Comparison of ENCODE assay signal across 8 cellular contexts in the genomic region with DNA sequence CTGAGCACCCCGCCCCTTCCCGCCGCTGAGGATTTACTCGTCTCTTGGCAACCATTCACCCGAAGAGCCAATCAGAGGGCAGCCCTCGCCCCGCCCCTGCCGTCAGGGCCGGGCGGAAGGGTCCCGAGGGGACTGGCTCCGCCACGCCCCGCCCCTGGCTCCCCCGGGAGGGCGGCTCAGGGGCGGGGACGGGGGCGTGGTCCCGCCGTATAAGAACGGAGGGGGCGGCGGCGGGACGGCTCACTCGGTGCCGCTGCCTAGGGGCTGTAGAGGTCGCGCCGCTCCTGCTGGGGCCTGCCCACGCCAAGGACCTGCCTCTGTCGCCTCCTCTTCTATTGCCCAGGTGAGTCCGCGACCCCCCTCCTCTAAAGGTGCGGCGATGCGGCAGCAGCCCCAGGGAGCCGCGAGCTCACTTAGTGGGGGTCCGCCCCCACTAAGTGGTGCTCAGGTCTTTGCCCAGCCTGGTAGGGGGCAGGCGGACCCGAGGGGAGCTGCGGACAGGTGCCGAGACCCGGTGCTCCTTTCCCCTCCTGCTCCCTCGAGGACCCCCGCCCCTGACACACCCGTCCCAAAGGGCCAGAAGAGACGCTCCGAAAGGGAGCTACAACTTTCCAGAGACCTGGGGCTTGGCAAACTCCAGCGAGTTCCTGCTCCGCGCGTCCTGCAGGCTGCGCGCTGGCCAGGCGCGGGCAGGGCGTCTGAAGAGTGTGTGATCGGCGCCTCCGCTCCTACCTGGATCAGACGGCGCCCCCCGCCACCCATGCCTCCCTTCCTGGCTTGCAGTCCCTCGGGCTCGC. TPM values are rescaled to one million over a fixed set of nuclear protein-coding genes. Genes with fewer than 3 reads are reported as not detected.
A peak's percentile ranks its signal among the peaks of the same experiment; 100 is the strongest.
DNase-seq lines count a peak whose midpoint lies in the region; ATAC-seq and TF ChIP-seq lines count a peak whose summit lies in the region.

A gene (plus strand): TSS at position 238 of the 797 bp plus-strand sequence. CDS start 16,821 bp downstream, outside the sequence.

- H3K9ac ChIP-seq in BLaER1 (peak within 1 kb of the TSS; percentile 70), colonic mucosa (ENCODE audit: low read depth in 2 of 2, low read length in 2 of 2) (peak within 1 kb of the TSS; percentile 94)

- no peaks in the 10 kb centered on the region for H3K9me3 Mint-ChIP-seq in activated CD4-positive, alpha-beta T cell treated with anti-CD3 and anti-CD28 coated beads for 36 hours (ENCODE audit: low read depth)

- H4K20me1 ChIP-seq in BLaER1 = 0 out of 2 replicates have a peak, but pooled peaks cover 6% of the 10 kb centered on the region

- H3K36me3 ChIP-seq in BLaER1 = no peaks in the 10 kb centered on the region
- H3K36me3 ChIP-seq in colonic mucosa = no peaks in the 10 kb centered on the region

- TF ChIP-seq CTCF in colonic mucosa (IDR thresholded peaks at IDR 0.05) = no peak

- H3K27ac ChIP-seq in BLaER1 (no peak within 1 kb of the TSS), colonic mucosa (peak within 1 kb of the TSS; percentile 87), layer of hippocampus (ENCODE audit: low read depth, low read length) (peak within 1 kb of the TSS; percentile 76)

- DNase-seq in GM19240 (ENCODE audit: insufficient read length, low spot score) (peak; percentile 91), NCI-H510A treated with DMSO at 0.1 percent for 48 hours (lab: John Stamatoyannopoulos, UW) (peak; percentile 96), colonic mucosa (peak; percentile 99)
- peak; percentile 98 for DNase-seq in activated CD4-positive, alpha-beta T cell treated with anti-CD3 and anti-CD28 coated beads for 36 hours
- peak; percentile 94 to 98 for DNase-seq in stimulated activated CD4-positive, alpha-beta T cell treated with anti-CD3 and anti-CD28 coated beads, Interleukin-1b, Interleukin-23, amount 100 ng/mL, for 1 hour (ENCODE audit: low read depth in 2 of 2)

- peak within 1 kb of the TSS; percentile 78 for H3K4me3 ChIP-seq in BLaER1
- peak within 1 kb of the TSS; percentile 91 for H3K4me3 ChIP-seq in colonic mucosa

- CTCF ChIA-PET in activated CD4-positive, alpha-beta T cell treated with anti-CD3 and anti-CD28 coated beads for 36 hours (lab: Charles Lee) = interaction anchor here (1.3 to 2.4 kb wide), 3 partner anchors 10 to 71 kb away, joined by 5 to 15 read pairs (median 13); no protein-coding TSS in a partner anchor

- peak within 1 kb of the TSS; percentile 100 for H3K4me2 ChIP-seq in BLaER1

- ATAC-seq in HG03442 (IDR thresholded peaks at IDR 0.05; ENCODE audit: unreplicated experiment) = peak; percentile 91
- peak; percentile 96 for ATAC-seq in activated CD4-positive, alpha-beta T cell treated with anti-CD3 and anti-CD28 coated beads for 36 hours

- peaks cover 37% of the 10 kb centered on the region for H3K4me1 Mint-ChIP-seq in activated CD4-positive, alpha-beta T cell treated with anti-CD3 and anti-CD28 coated beads for 36 hours

- H3K27me3 Mint-ChIP-seq in activated CD4-positive, alpha-beta T cell treated with anti-CD3 and anti-CD28 coated beads for 36 hours = peaks cover 2% of the 10 kb centered on the region

- intact Hi-C loops in activated CD4-positive, alpha-beta T cell treated with anti-CD3 and anti-CD28 coated beads for 36 hours (cut with DNase I, micrococcal nuclease) = loop anchor here (1.0 to 10.0 kb wide), 13 partner anchors 50 to 1535 kb away; a partner anchor contains a TSS
- intact Hi-C loops in colonic mucosa (cut with DNase I) = no loop called here

- H3K9me3 ChIP-seq in BLaER1 = no peaks in the 10 kb centered on the region
- no peaks in the 10 kb centered on the region for H3K9me3 ChIP-seq in colonic mucosa

- H3K4me3 Mint-ChIP-seq in activated CD4-positive, alpha-beta T cell treated with anti-CD3 and anti-CD28 coated beads for 36 hours = peak within 1 kb of the TSS; percentile 92

- POLR2A ChIA-PET in activated CD4-positive, alpha-beta T cell treated with anti-CD3 and anti-CD28 coated beads for 36 hours (lab: Charles Lee) = interaction anchor here (0.6 to 2.1 kb wide), 5 partner anchors 11 to 70 kb away, joined by 3 to 14 read pairs (median 5); no protein-coding TSS in a partner anchor

- H3K4me1 ChIP-seq in BLaER1 (peaks cover 30% of the 10 kb centered on the region), colonic mucosa (peaks cover 3% of the 10 kb centered on the region)

- peaks cover 17% of the 10 kb centered on the region for H3K27me3 ChIP-seq in BLaER1
- no peaks in the 10 kb centered on the region for H3K27me3 ChIP-seq in colonic mucosa
- H3K27me3 ChIP-seq in layer of hippocampus (ENCODE audit: control insufficient read depth, insufficient read depth, low read length) = no peaks in the 10 kb centered on the region

- peaks cover 2% of the 10 kb centered on the region for H3K36me3 Mint-ChIP-seq in activated CD4-positive, alpha-beta T cell treated with anti-CD3 and anti-CD28 coated beads for 36 hours (ENCODE audit: low read depth)

- H3K27ac Mint-ChIP-seq in activated CD4-positive, alpha-beta T cell treated with anti-CD3 and anti-CD28 coated beads for 36 hours = peak within 1 kb of the TSS; percentile 86

RNA-seq across cellular contexts. Expression of the gene that starts here (rescaled TPM):
- total RNA-seq in activated CD4-positive, alpha-beta T cell treated with anti-CD3 and anti-CD28 coated beads for 36 hours = 1 to 10 TPM; 6.0 to 6.4 TPM
- 10 to 100 TPM; 40.7 to 58.5 TPM for total RNA-seq in colonic mucosa

Comparison
In these comparisons a context has a peak if more than half of its experiments do, and no peak if none do; other contexts are left out.
1. RNA of the gene that starts here (total RNA-seq): 40.7 to 58.5 TPM in colonic mucosa; 6.0 to 6.4 TPM in activated CD4-positive, alpha-beta T cell treated with anti-CD3 and anti-CD28 coated beads for 36 hours; every median in the first group is over 4 times any median in the second.
2. Peak in every context shown above with its lines, with median percentiles within 50 percentile points of each other: DNase-seq.